In the genomic region with DNA sequence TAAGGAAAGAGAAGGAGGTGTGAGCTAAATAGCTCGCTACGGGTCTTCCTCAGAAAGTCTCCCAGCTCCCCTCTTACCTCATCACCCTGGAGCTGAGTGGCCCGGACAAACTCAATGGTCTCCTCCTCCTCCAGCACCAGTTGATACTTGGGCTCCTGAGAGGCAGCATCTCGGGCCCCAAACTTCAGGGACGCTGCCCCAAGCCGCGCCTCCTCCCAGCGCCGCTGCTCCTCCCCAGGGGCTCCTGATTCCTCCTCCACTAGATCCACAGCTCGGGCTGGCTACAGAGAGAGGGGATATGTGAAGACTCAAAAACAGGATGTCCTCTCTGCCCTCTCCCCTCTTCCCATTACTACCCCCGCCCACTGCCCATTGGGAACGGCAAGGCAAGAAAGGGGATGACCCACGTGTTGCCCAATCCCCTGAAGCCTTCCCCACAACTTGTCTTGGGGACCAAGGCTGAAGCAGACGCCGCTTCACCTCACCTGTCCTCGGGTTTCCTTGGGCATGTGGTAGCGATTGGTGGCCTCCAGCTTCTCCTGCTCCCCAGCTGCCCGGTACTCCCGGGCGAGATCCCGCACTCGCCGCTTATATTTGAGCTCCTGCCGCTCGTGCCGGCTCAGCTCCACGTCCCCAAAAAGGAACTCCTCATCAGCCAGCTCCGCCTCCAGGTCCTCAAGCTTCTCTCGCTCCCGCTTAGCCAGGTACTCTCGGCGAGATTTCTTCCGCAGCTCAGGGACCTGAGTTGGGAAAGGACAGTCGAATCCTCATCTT, we compare ENCODE assay signal across 2 cellular contexts.
TF ChIP-seq lines count a peak whose summit lies in the region.

No MANE protein-coding gene starts in this region.

TF ChIP-seq in GM12878, 131 proteins besides CTCF, POLR2A, EP300 and RAD21:
- no peak for TF ChIP-seq BHLHE40 (IDR thresholded peaks at IDR 0.05; ENCODE audit: borderline replicate concordance in 1 of 2, low read depth in 2 of 2, low read length in 1 of 2)
- no peak for TF ChIP-seq CREB1 (IDR thresholded peaks at IDR 0.05; ENCODE audit: low read depth)
- TF ChIP-seq SUZ12 (IDR thresholded peaks at IDR 0.05; ENCODE audit: unreplicated experiment), result no peak
- no peak for TF ChIP-seq FOS (IDR thresholded peaks at IDR 0.05; ENCODE audit: borderline replicate concordance, extremely low read depth, insufficient read length)
- no peak for TF ChIP-seq PML (IDR thresholded peaks at IDR 0.05; ENCODE audit: low read length)
- no peak for TF ChIP-seq HCFC1 (IDR thresholded peaks at IDR 0.05; ENCODE audit: low read length)
- TF ChIP-seq NR2C2 (IDR thresholded peaks at IDR 0.05; ENCODE audit: borderline replicate concordance, control insufficient read depth, insufficient read length, low read depth), result no peak
- no peak for TF ChIP-seq GATAD2B (conservative IDR thresholded peaks at IDR 0.05; ENCODE audit: low read depth)
- TF ChIP-seq, protein P1, sequence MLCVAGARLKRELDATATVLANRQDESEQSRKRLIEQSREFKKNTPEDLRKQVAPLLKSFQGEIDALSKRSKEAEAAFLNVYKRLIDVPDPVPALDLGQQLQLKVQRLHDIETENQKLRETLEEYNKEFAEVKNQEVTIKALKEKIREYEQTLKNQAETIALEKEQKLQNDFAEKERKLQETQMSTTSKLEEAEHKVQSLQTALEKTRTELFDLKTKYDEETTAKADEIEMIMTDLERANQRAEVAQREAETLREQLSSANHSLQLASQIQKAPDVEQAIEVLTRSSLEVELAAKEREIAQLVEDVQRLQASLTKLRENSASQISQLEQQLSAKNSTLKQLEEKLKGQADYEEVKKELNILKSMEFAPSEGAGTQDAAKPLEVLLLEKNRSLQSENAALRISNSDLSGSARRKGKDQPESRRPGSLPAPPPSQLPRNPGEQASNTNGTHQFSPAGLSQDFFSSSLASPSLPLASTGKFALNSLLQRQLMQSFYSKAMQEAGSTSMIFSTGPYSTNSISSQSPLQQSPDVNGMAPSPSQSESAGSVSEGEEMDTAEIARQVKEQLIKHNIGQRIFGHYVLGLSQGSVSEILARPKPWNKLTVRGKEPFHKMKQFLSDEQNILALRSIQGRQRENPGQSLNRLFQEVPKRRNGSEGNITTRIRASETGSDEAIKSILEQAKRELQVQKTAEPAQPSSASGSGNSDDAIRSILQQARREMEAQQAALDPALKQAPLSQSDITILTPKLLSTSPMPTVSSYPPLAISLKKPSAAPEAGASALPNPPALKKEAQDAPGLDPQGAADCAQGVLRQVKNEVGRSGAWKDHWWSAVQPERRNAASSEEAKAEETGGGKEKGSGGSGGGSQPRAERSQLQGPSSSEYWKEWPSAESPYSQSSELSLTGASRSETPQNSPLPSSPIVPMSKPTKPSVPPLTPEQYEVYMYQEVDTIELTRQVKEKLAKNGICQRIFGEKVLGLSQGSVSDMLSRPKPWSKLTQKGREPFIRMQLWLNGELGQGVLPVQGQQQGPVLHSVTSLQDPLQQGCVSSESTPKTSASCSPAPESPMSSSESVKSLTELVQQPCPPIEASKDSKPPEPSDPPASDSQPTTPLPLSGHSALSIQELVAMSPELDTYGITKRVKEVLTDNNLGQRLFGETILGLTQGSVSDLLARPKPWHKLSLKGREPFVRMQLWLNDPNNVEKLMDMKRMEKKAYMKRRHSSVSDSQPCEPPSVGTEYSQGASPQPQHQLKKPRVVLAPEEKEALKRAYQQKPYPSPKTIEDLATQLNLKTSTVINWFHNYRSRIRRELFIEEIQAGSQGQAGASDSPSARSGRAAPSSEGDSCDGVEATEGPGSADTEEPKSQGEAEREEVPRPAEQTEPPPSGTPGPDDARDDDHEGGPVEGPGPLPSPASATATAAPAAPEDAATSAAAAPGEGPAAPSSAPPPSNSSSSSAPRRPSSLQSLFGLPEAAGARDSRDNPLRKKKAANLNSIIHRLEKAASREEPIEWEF (IDR thresholded peaks at IDR 0.05; ENCODE audit: insufficient replicate concordance, low read depth, low read length), result no peak
- TF ChIP-seq STAT1 (conservative IDR thresholded peaks at IDR 0.05), result no peak
- no peak for TF ChIP-seq HDAC2 (IDR thresholded peaks at IDR 0.05)
- TF ChIP-seq, protein P2, sequence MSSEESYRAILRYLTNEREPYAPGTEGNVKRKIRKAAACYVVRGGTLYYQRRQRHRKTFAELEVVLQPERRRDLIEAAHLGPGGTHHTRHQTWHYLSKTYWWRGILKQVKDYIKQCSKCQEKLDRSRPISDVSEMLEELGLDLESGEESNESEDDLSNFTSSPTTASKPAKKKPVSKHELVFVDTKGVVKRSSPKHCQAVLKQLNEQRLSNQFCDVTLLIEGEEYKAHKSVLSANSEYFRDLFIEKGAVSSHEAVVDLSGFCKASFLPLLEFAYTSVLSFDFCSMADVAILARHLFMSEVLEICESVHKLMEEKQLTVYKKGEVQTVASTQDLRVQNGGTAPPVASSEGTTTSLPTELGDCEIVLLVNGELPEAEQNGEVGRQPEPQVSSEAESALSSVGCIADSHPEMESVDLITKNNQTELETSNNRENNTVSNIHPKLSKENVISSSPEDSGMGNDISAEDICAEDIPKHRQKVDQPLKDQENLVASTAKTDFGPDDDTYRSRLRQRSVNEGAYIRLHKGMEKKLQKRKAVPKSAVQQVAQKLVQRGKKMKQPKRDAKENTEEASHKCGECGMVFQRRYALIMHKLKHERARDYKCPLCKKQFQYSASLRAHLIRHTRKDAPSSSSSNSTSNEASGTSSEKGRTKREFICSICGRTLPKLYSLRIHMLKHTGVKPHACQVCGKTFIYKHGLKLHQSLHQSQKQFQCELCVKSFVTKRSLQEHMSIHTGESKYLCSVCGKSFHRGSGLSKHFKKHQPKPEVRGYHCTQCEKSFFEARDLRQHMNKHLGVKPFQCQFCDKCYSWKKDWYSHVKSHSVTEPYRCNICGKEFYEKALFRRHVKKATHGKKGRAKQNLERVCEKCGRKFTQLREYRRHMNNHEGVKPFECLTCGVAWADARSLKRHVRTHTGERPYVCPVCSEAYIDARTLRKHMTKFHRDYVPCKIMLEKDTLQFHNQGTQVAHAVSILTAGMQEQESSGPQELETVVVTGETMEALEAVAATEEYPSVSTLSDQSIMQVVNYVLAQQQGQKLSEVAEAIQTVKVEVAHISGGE (CRISPR knock-in tag; IDR thresholded peaks at IDR 0.05), result no peak
- no peak for TF ChIP-seq MTA2 (IDR thresholded peaks at IDR 0.05; ENCODE audit: low read depth)
- no peak for TF ChIP-seq NBN (IDR thresholded peaks at IDR 0.05)
- TF ChIP-seq RB1 (IDR thresholded peaks at IDR 0.05; ENCODE audit: borderline replicate concordance), result no peak
- no peak for TF ChIP-seq SMAD1 (IDR thresholded peaks at IDR 0.05; ENCODE audit: low read depth, partially characterized antibody)

TF ChIP-seq in GM23338, 12 proteins besides CTCF, POLR2A, EP300 and RAD21:
- no peak for TF ChIP-seq ZNF331 (CRISPR knock-in tag; IDR thresholded peaks at IDR 0.05; ENCODE audit: low read depth)
- TF ChIP-seq ZNF114 (CRISPR knock-in tag; IDR thresholded peaks at IDR 0.05), result no peak
- TF ChIP-seq EZH2 (IDR thresholded peaks at IDR 0.05; ENCODE audit: low read depth, unreplicated experiment), result no peak
- TF ChIP-seq, protein P3, sequence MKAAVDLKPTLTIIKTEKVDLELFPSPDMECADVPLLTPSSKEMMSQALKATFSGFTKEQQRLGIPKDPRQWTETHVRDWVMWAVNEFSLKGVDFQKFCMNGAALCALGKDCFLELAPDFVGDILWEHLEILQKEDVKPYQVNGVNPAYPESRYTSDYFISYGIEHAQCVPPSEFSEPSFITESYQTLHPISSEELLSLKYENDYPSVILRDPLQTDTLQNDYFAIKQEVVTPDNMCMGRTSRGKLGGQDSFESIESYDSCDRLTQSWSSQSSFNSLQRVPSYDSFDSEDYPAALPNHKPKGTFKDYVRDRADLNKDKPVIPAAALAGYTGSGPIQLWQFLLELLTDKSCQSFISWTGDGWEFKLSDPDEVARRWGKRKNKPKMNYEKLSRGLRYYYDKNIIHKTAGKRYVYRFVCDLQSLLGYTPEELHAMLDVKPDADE (IDR thresholded peaks at IDR 0.05), result no peak
- TF ChIP-seq, protein P4, sequence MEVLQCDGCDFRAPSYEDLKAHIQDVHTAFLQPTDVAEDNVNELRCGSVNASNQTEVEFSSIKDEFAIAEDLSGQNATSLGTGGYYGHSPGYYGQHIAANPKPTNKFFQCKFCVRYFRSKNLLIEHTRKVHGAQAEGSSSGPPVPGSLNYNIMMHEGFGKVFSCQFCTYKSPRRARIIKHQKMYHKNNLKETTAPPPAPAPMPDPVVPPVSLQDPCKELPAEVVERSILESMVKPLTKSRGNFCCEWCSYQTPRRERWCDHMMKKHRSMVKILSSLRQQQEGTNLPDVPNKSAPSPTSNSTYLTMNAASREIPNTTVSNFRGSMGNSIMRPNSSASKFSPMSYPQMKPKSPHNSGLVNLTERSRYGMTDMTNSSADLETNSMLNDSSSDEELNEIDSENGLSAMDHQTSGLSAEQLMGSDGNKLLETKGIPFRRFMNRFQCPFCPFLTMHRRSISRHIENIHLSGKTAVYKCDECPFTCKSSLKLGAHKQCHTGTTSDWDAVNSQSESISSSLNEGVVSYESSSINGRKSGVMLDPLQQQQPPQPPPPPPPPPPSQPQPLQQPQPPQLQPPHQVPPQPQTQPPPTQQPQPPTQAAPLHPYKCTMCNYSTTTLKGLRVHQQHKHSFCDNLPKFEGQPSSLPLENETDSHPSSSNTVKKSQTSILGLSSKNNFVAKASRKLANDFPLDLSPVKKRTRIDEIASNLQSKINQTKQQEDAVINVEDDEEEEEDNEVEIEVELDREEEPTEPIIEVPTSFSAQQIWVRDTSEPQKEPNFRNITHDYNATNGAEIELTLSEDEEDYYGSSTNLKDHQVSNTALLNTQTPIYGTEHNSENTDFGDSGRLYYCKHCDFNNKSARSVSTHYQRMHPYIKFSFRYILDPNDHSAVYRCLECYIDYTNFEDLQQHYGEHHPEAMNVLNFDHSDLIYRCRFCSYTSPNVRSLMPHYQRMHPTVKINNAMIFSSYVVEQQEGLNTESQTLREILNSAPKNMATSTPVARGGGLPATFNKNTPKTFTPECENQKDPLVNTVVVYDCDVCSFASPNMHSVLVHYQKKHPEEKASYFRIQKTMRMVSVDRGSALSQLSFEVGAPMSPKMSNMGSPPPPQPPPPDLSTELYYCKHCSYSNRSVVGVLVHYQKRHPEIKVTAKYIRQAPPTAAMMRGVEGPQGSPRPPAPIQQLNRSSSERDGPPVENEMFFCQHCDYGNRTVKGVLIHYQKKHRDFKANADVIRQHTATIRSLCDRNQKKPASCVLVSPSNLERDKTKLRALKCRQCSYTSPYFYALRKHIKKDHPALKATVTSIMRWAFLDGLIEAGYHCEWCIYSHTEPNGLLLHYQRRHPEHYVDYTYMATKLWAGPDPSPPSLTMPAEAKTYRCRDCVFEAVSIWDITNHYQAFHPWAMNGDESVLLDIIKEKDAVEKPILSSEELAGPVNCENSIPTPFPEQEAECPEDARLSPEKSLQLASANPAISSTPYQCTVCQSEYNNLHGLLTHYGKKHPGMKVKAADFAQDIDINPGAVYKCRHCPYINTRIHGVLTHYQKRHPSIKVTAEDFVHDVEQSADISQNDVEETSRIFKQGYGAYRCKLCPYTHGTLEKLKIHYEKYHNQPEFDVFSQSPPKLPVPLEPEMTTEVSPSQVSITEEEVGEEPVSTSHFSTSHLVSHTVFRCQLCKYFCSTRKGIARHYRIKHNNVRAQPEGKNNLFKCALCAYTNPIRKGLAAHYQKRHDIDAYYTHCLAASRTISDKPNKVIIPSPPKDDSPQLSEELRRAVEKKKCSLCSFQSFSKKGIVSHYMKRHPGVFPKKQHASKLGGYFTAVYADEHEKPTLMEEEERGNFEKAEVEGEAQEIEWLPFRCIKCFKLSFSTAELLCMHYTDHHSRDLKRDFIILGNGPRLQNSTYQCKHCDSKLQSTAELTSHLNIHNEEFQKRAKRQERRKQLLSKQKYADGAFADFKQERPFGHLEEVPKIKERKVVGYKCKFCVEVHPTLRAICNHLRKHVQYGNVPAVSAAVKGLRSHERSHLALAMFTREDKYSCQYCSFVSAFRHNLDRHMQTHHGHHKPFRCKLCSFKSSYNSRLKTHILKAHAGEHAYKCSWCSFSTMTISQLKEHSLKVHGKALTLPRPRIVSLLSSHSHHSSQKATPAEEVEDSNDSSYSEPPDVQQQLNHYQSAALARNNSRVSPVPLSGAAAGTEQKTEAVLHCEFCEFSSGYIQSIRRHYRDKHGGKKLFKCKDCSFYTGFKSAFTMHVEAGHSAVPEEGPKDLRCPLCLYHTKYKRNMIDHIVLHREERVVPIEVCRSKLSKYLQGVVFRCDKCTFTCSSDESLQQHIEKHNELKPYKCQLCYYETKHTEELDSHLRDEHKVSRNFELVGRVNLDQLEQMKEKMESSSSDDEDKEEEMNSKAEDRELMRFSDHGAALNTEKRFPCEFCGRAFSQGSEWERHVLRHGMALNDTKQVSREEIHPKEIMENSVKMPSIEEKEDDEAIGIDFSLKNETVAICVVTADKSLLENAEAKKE (CRISPR knock-in tag; IDR thresholded peaks at IDR 0.05), result no peak
- no peak for TF ChIP-seq EZH2phosphoT487 (IDR thresholded peaks at IDR 0.05; ENCODE audit: unreplicated experiment)
- TF ChIP-seq POLR2AphosphoS5 (IDR thresholded peaks at IDR 0.05; ENCODE audit: low read depth), result no peak
- no peak for TF ChIP-seq CREB1 (CRISPR knock-in tag; IDR thresholded peaks at IDR 0.05; ENCODE audit: low read depth)
- no peak for TF ChIP-seq STAT1 (IDR thresholded peaks at IDR 0.05; ENCODE audit: unreplicated experiment)
- TF ChIP-seq, protein P5, sequence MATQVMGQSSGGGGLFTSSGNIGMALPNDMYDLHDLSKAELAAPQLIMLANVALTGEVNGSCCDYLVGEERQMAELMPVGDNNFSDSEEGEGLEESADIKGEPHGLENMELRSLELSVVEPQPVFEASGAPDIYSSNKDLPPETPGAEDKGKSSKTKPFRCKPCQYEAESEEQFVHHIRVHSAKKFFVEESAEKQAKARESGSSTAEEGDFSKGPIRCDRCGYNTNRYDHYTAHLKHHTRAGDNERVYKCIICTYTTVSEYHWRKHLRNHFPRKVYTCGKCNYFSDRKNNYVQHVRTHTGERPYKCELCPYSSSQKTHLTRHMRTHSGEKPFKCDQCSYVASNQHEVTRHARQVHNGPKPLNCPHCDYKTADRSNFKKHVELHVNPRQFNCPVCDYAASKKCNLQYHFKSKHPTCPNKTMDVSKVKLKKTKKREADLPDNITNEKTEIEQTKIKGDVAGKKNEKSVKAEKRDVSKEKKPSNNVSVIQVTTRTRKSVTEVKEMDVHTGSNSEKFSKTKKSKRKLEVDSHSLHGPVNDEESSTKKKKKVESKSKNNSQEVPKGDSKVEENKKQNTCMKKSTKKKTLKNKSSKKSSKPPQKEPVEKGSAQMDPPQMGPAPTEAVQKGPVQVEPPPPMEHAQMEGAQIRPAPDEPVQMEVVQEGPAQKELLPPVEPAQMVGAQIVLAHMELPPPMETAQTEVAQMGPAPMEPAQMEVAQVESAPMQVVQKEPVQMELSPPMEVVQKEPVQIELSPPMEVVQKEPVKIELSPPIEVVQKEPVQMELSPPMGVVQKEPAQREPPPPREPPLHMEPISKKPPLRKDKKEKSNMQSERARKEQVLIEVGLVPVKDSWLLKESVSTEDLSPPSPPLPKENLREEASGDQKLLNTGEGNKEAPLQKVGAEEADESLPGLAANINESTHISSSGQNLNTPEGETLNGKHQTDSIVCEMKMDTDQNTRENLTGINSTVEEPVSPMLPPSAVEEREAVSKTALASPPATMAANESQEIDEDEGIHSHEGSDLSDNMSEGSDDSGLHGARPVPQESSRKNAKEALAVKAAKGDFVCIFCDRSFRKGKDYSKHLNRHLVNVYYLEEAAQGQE (IDR thresholded peaks at IDR 0.05; ENCODE audit: unreplicated experiment), result no peak
- no peak for TF ChIP-seq JUNB (IDR thresholded peaks at IDR 0.05; ENCODE audit: unreplicated experiment)
- TF ChIP-seq NANOG (IDR thresholded peaks at IDR 0.05; ENCODE audit: borderline replicate concordance), result no peak
